ENCODE assay signal across 8 cellular contexts in the genomic region with DNA sequence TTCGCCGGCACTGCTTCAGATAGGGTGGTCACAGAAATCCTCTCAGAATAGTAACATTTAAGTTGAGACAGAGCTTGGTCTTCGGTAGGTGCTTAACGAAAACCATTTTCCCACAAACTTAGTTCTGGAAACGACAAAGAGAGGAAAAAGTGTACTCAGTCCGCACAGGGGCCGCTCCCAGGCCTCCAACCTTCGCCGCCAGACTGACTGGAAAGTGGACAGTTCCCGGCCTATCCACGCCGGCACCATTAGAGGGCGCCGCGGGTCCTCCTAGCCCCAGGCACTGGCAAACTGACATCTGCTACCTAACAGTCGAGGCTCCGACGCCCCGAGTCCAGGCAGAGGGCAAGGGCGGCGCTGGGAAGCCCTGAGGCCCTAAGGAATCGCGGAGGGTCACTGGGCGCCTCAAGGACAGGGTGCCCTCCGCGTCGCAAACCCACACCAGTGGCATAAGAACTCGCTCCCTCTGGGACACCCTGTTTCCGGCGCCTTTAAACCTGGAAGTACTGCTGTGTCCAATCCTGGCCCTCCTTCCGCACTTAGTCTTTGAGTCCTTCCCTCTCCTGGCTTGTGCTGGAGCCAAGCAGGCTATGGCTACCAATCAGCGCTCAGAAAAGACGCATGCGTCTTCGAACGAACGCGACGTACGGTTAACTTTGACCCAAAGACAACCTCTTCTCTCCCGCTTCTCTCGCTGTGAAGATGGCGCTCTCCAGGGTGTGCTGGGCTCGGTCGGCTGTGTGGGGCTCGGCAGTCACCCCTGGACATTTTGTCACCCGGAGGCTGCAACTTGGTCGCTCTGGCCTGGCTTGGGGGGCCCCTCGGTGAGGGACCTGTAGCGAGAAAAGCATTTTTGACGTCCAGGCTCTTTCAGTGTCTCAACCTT. TPM values are rescaled to one million over a fixed set of nuclear protein-coding genes. Genes with fewer than 3 reads are reported as not detected.
DNase-seq lines count a peak whose midpoint lies in the region; ATAC-seq, FAIRE-seq and TF ChIP-seq lines count a peak whose summit lies in the region.

A gene with protein sequence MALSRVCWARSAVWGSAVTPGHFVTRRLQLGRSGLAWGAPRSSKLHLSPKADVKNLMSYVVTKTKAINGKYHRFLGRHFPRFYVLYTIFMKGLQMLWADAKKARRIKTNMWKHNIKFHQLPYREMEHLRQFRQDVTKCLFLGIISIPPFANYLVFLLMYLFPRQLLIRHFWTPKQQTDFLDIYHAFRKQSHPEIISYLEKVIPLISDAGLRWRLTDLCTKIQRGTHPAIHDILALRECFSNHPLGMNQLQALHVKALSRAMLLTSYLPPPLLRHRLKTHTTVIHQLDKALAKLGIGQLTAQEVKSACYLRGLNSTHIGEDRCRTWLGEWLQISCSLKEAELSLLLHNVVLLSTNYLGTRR (plus strand): TSS at position 673 of the 886 bp plus-strand sequence. CDS start 30 bp downstream, at position 703.

- no peaks in the 10 kb centered on the region for H3K27me3 ChIP-seq in heart left ventricle

- peak; percentile 97 for FAIRE-seq in GM12892 (lab: Jason Lieb, UNC)

- H3K4me3 ChIP-seq in heart left ventricle, result peak within 1 kb of the TSS; percentile 58 to 93 (median 80)

- H3K27ac Mint-ChIP-seq in T-cell (peak within 1 kb of the TSS; percentile 94 to 97), type B pancreatic cell (peak within 1 kb of the TSS; percentile 91)

- TF ChIP-seq CTCF in heart left ventricle (IDR thresholded peaks at IDR 0.05) (peak; percentile 82 to 98 (median 94)), type B pancreatic cell (conservative IDR thresholded peaks at IDR 0.05) (peak; percentile 96)

- H3K36me3 ChIP-seq in heart left ventricle, result peaks cover 0 to 34% (median 27%) of the 10 kb centered on the region in 9 donors

- peaks cover 0 to 29% (median 19%) of the 10 kb centered on the region in 12 donors for H3K4me1 ChIP-seq in heart left ventricle

- WGBS in adipose tissue, 3 donors, result 3 to 4% (median 4%) methylated on average over 51 of the region's 51 CpGs
- WGBS in heart left ventricle, 4 donors, result 4% methylated on average over 38 to 51 of the region's 51 CpGs

- TF ChIP-seq POLR2A in GM12892 (IDR thresholded peaks at IDR 0.05; ENCODE audit: low read depth, low read length) (peak; percentile 94), heart left ventricle (IDR thresholded peaks at IDR 0.05) (peak in 1 of 2 donors; percentile 65)

- H3K9me3 Mint-ChIP-seq in T-cell (no peaks in the 10 kb centered on the region), type B pancreatic cell (no peaks in the 10 kb centered on the region)

- ATAC-seq in HG02852 (IDR thresholded peaks at IDR 0.05; ENCODE audit: unreplicated experiment) (peak; percentile 98), T-cell (replicated peaks in 1 of 4) (peak; percentile 96 to 97 (median 97)), heart left ventricle (peak; percentile 100)

- DNase-seq in GM12892 (ENCODE audit: insufficient read length) (peak; percentile 83), NCI-H1436 treated with DMSO at 0.1 percent for 48 hours (lab: John Stamatoyannopoulos, UW) (peak; percentile 92), T-cell (peak; percentile 82 to 94 (median 90)), heart left ventricle (peak; percentile 92 to 97 (median 96)), pons (ENCODE audit: low spot score) (peak; percentile 100), type B pancreatic cell (ENCODE audit: extremely low spot score, unreplicated experiment) (peak; percentile 93)

- H3K4me1 Mint-ChIP-seq in T-cell (peaks cover 35 to 39% (median 39%) of the 10 kb centered on the region in 3 donors), type B pancreatic cell (ENCODE audit: unreplicated experiment) (peaks cover 17% of the 10 kb centered on the region)

- intact Hi-C loops in heart left ventricle (cut with DNase I), result loop anchor here in 7 of 10 donors (1.0 to 10.0 kb wide), 10 partner anchors 22 to 297 kb away; partner anchors contain the start of genes CSRNP2 (in 5 of the 7), CELA1 (in 2 of the 7), DAZAP2 (in 2 of the 7) and POU6F1 (in 1 of the 7)

- CTCF ChIA-PET in T-cell (lab: Charles Lee), result interaction anchor here (0.6 to 1.3 kb wide), 6 partner anchors 9 to 321 kb away, joined by 3 to 7 read pairs (median 3); no protein-coding TSS in a partner anchor

- H3K27me3 Mint-ChIP-seq in T-cell (no peaks in the 10 kb centered on the region), type B pancreatic cell (no peaks in the 10 kb centered on the region)

- peak within 1 kb of the TSS; percentile 93 to 99 (median 96) for H3K4me3 Mint-ChIP-seq in T-cell
- H3K4me3 Mint-ChIP-seq in type B pancreatic cell, result peak within 1 kb of the TSS; percentile 99

- H3K9me3 ChIP-seq in heart left ventricle, result no peaks in the 10 kb centered on the region

- H3K27ac ChIP-seq in adipose tissue (ENCODE audit: low read depth, low read length) (peak within 1 kb of the TSS; percentile 88), heart left ventricle (peak within 1 kb of the TSS; percentile 87 to 100 (median 96))

- POLR2A ChIA-PET in T-cell (lab: Charles Lee), result interaction anchor here (0.6 to 1.0 kb wide), 5 partner anchors 13 to 282 kb away, joined by 3 to 4 read pairs (median 3); partner anchors contain the start of gene SLC11A2 (in 1 of the 2)

- H3K36me3 Mint-ChIP-seq in T-cell (peaks cover 8% of the 10 kb centered on the region), type B pancreatic cell (peaks cover 9% of the 10 kb centered on the region)

RNA-seq across cellular contexts. Expression of the gene that starts here (rescaled TPM):
- polyA plus RNA-seq in GM12892 (2012; ENCODE audit: missing spikeins), result 76.5 TPM
- total RNA-seq in T-cell, result 10 to 100 TPM; 70.9 to 87.5 (median 71.9) TPM
- polyA plus RNA-seq in adipose tissue, result 10 to 100 TPM; 58.5 to 70.6 (median 70.4) TPM
- 10 to 100 TPM; 13.6 to 34.4 (median 22.7) TPM for total RNA-seq in heart left ventricle
- 10 to 100 TPM; 21.7 to 26.4 TPM for polyA plus RNA-seq in heart left ventricle
- total RNA-seq in type B pancreatic cell (ENCODE audit: low replicate concordance), result 67.8 and 68.7 TPM in 2 replicates

Comparison
In these comparisons a context has a peak if more than half of its experiments do, and no peak if none do; other contexts are left out.
1. Peak in every context shown above with its lines: DNase-seq, ATAC-seq, H3K4me3 ChIP-seq and H3K27ac ChIP-seq.